ENCODE assay signal across 1 cellular context in the genomic region with DNA sequence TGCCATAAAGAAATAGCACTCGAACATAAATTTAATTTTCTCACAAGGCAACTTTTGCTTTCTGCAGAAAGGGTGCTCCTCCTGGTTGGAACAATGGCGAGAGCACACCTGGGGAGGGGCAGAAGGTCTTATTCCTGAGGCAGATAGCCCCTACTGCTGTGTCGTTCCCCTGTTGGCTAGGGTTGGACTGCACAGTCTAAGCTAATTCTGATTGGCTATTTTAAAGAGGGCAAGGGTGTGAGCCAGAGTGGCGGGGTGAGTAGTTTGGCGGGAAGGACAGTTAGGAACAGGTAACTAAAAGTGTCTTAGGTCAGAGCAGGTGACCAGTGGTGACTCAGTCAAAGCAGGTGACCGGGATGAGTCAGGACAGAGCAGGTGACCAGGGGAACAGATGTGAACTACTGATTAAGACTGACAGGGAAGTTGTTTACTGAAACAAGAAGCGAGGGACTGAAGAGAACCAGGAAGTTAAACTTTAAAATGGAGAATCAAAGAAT.
TF ChIP-seq lines count a peak whose summit lies in the region.

No MANE protein-coding gene starts in this region.

TF ChIP-seq in K562, 482 proteins besides CTCF, POLR2A, EP300 and RAD21 (continued from another document and continues in another):
- TF ChIP-seq, protein P1, sequence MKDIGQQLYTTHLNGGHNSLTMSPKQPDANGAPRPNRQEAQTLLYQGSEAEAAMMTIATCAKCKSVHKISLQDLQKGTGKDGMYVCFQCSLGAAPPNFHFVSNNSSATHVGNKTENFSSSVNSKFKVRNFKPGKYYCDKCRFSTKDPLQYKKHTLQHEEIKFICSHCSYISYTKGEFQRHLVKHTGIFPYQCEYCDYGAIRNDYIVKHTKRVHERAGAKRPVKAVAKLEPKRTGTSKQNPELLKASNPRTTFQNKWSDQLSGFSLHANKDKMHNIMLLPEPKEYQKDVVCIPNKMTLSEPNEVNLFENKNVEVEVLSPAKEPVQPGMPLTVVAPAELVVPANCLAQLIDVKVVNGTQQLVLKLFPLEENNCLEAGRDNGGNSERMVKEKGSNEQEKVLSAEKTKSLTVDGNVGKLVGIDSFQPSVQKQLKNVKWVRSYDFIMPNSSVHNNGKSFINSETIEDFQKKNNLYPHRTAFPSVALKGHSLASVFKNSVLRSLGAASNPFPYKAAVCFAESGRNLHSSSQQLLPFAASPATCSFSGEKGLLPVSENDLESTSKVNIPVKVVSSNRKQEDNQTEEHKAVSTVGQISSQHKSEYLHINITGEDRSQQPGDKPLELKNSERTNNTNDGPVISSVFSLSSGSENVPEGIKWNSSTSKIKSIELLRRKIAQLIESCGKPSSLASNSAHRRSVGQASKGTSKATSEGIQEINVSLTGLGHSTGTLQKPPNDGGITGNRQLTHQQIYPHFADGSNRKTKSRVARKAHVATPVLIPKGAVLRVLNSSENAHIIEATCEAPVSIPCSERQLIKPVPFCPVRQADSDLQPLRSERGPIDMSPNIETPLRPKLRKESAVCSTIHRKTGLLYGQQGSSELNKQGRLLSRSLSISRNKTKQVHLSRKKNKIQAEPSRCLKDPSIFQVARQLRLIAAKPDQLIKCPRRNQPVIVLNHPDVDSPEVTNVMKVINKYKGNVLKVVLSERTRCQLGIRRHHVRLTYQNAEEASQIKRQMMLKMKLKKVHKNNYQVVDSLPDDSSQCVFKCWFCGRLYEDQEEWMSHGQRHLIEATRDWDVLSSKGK (CRISPR knock-in tag; IDR thresholded peaks at IDR 0.05), result no peak
- no peak for TF ChIP-seq RBM17 (IDR thresholded peaks at IDR 0.05; ENCODE audit: borderline replicate concordance, low read depth, low read length)
- TF ChIP-seq, protein P2, sequence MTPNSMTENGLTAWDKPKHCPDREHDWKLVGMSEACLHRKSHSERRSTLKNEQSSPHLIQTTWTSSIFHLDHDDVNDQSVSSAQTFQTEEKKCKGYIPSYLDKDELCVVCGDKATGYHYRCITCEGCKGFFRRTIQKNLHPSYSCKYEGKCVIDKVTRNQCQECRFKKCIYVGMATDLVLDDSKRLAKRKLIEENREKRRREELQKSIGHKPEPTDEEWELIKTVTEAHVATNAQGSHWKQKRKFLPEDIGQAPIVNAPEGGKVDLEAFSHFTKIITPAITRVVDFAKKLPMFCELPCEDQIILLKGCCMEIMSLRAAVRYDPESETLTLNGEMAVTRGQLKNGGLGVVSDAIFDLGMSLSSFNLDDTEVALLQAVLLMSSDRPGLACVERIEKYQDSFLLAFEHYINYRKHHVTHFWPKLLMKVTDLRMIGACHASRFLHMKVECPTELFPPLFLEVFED (CRISPR knock-in tag; conservative IDR thresholded peaks at IDR 0.05), result no peak
- TF ChIP-seq RCOR1 (IDR thresholded peaks at IDR 0.05; ENCODE audit: borderline replicate concordance in 1 of 2, low read depth in 2 of 2, low read length in 2 of 2), result no peak
- TF ChIP-seq, protein P3, sequence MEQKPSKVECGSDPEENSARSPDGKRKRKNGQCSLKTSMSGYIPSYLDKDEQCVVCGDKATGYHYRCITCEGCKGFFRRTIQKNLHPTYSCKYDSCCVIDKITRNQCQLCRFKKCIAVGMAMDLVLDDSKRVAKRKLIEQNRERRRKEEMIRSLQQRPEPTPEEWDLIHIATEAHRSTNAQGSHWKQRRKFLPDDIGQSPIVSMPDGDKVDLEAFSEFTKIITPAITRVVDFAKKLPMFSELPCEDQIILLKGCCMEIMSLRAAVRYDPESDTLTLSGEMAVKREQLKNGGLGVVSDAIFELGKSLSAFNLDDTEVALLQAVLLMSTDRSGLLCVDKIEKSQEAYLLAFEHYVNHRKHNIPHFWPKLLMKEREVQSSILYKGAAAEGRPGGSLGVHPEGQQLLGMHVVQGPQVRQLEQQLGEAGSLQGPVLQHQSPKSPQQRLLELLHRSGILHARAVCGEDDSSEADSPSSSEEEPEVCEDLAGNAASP (IDR thresholded peaks at IDR 0.05), result no peak
- TF ChIP-seq CBFA2T3 (IDR thresholded peaks at IDR 0.05), result peak; percentile 77
- no peak for TF ChIP-seq ARID2 (IDR thresholded peaks at IDR 0.05)
- peak; percentile 55 for TF ChIP-seq NR2C1 (IDR thresholded peaks at IDR 0.05)
- TF ChIP-seq NR2C1 (tag; IDR thresholded peaks at IDR 0.05), result peak; percentile 46
- no peak for TF ChIP-seq GABPB2 (CRISPR knock-in tag; conservative IDR thresholded peaks at IDR 0.05)
- TF ChIP-seq, protein P4, sequence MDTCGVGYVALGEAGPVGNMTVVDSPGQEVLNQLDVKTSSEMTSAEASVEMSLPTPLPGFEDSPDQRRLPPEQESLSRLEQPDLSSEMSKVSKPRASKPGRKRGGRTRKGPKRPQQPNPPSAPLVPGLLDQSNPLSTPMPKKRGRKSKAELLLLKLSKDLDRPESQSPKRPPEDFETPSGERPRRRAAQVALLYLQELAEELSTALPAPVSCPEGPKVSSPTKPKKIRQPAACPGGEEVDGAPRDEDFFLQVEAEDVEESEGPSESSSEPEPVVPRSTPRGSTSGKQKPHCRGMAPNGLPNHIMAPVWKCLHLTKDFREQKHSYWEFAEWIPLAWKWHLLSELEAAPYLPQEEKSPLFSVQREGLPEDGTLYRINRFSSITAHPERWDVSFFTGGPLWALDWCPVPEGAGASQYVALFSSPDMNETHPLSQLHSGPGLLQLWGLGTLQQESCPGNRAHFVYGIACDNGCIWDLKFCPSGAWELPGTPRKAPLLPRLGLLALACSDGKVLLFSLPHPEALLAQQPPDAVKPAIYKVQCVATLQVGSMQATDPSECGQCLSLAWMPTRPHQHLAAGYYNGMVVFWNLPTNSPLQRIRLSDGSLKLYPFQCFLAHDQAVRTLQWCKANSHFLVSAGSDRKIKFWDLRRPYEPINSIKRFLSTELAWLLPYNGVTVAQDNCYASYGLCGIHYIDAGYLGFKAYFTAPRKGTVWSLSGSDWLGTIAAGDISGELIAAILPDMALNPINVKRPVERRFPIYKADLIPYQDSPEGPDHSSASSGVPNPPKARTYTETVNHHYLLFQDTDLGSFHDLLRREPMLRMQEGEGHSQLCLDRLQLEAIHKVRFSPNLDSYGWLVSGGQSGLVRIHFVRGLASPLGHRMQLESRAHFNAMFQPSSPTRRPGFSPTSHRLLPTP (IDR thresholded peaks at IDR 0.05; ENCODE audit: borderline replicate concordance, extremely low read depth, insufficient read length), result no peak
- no peak for TF ChIP-seq PTBP1 (IDR thresholded peaks at IDR 0.05; ENCODE audit: low read depth, low read length)
- no peak for TF ChIP-seq YBX1 (IDR thresholded peaks at IDR 0.05)
- TF ChIP-seq, protein P5, sequence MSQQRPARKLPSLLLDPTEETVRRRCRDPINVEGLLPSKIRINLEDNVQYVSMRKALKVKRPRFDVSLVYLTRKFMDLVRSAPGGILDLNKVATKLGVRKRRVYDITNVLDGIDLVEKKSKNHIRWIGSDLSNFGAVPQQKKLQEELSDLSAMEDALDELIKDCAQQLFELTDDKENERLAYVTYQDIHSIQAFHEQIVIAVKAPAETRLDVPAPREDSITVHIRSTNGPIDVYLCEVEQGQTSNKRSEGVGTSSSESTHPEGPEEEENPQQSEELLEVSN (IDR thresholded peaks at IDR 0.05; ENCODE audit: borderline replicate concordance in 1 of 2, extremely low read depth in 1 of 2, insufficient read depth in 1 of 2, insufficient read length in 1 of 2, low read depth in 1 of 2, low read length in 1 of 2, poor library complexity in 1 of 2, severe bottlenecking in 1 of 2), result no peak
- TF ChIP-seq, protein P6, sequence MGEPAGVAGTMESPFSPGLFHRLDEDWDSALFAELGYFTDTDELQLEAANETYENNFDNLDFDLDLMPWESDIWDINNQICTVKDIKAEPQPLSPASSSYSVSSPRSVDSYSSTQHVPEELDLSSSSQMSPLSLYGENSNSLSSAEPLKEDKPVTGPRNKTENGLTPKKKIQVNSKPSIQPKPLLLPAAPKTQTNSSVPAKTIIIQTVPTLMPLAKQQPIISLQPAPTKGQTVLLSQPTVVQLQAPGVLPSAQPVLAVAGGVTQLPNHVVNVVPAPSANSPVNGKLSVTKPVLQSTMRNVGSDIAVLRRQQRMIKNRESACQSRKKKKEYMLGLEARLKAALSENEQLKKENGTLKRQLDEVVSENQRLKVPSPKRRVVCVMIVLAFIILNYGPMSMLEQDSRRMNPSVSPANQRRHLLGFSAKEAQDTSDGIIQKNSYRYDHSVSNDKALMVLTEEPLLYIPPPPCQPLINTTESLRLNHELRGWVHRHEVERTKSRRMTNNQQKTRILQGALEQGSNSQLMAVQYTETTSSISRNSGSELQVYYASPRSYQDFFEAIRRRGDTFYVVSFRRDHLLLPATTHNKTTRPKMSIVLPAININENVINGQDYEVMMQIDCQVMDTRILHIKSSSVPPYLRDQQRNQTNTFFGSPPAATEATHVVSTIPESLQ (CRISPR knock-in tag; IDR thresholded peaks at IDR 0.05), result no peak
- TF ChIP-seq L3MBTL2 (IDR thresholded peaks at IDR 0.05), result peak; percentile 69
- no peak for TF ChIP-seq NELFE (IDR thresholded peaks at IDR 0.05; ENCODE audit: insufficient read depth, insufficient read length)
- no peak for TF ChIP-seq ZNF507 (tag; conservative IDR thresholded peaks at IDR 0.05)
- TF ChIP-seq POU5F1 (IDR thresholded peaks at IDR 0.05; ENCODE audit: borderline replicate concordance, low read depth, low read length, partially characterized antibody), result no peak
- TF ChIP-seq MECOM (CRISPR knock-in tag; IDR thresholded peaks at IDR 0.05), result peak; percentile 26; the same call in 1 of the 2 replicates
- no peak for TF ChIP-seq ERF (CRISPR knock-in tag; IDR thresholded peaks at IDR 0.05)
- TF ChIP-seq CSDE1 (IDR thresholded peaks at IDR 0.05), result no peak
- TF ChIP-seq SP2 (IDR thresholded peaks at IDR 0.05; ENCODE audit: extremely low read depth, low read depth, low read length, poor library complexity, severe bottlenecking), result no peak
- TF ChIP-seq GTF2F1 (IDR thresholded peaks at IDR 0.05; ENCODE audit: low read depth, low read length), result no peak
- no peak for TF ChIP-seq HMGN3 (IDR thresholded peaks at IDR 0.05; ENCODE audit: borderline replicate concordance, extremely low read depth, insufficient read length, low read depth, low read length)
- TF ChIP-seq, protein P7, sequence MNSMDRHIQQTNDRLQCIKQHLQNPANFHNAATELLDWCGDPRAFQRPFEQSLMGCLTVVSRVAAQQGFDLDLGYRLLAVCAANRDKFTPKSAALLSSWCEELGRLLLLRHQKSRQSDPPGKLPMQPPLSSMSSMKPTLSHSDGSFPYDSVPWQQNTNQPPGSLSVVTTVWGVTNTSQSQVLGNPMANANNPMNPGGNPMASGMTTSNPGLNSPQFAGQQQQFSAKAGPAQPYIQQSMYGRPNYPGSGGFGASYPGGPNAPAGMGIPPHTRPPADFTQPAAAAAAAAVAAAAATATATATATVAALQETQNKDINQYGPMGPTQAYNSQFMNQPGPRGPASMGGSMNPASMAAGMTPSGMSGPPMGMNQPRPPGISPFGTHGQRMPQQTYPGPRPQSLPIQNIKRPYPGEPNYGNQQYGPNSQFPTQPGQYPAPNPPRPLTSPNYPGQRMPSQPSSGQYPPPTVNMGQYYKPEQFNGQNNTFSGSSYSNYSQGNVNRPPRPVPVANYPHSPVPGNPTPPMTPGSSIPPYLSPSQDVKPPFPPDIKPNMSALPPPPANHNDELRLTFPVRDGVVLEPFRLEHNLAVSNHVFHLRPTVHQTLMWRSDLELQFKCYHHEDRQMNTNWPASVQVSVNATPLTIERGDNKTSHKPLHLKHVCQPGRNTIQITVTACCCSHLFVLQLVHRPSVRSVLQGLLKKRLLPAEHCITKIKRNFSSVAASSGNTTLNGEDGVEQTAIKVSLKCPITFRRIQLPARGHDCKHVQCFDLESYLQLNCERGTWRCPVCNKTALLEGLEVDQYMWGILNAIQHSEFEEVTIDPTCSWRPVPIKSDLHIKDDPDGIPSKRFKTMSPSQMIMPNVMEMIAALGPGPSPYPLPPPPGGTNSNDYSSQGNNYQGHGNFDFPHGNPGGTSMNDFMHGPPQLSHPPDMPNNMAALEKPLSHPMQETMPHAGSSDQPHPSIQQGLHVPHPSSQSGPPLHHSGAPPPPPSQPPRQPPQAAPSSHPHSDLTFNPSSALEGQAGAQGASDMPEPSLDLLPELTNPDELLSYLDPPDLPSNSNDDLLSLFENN (IDR thresholded peaks at IDR 0.05; ENCODE audit: low read depth in 2 of 2, low read length in 2 of 2), result no peak
- TF ChIP-seq, protein P8, sequence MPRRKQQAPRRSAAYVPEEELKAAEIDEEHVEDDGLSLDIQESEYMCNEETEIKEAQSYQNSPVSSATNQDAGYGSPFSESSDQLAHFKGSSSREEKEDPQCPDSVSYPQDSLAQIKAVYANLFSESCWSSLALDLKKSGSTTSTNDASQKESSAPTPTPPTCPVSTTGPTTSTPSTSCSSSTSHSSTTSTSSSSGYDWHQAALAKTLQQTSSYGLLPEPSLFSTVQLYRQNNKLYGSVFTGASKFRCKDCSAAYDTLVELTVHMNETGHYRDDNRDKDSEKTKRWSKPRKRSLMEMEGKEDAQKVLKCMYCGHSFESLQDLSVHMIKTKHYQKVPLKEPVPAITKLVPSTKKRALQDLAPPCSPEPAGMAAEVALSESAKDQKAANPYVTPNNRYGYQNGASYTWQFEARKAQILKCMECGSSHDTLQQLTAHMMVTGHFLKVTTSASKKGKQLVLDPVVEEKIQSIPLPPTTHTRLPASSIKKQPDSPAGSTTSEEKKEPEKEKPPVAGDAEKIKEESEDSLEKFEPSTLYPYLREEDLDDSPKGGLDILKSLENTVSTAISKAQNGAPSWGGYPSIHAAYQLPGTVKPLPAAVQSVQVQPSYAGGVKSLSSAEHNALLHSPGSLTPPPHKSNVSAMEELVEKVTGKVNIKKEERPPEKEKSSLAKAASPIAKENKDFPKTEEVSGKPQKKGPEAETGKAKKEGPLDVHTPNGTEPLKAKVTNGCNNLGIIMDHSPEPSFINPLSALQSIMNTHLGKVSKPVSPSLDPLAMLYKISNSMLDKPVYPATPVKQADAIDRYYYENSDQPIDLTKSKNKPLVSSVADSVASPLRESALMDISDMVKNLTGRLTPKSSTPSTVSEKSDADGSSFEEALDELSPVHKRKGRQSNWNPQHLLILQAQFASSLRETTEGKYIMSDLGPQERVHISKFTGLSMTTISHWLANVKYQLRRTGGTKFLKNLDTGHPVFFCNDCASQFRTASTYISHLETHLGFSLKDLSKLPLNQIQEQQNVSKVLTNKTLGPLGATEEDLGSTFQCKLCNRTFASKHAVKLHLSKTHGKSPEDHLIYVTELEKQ (CRISPR knock-in tag; IDR thresholded peaks at IDR 0.05), result no peak
- no peak for TF ChIP-seq U2AF2 (optimal IDR thresholded peaks at IDR 0.05; ENCODE audit: low read depth, low read length)
- no peak for TF ChIP-seq GATAD2A (IDR thresholded peaks at IDR 0.05)
- TF ChIP-seq, protein P9, sequence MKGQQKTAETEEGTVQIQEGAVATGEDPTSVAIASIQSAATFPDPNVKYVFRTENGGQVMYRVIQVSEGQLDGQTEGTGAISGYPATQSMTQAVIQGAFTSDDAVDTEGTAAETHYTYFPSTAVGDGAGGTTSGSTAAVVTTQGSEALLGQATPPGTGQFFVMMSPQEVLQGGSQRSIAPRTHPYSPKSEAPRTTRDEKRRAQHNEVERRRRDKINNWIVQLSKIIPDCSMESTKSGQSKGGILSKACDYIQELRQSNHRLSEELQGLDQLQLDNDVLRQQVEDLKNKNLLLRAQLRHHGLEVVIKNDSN (CRISPR knock-in tag; IDR thresholded peaks at IDR 0.05), result peak; percentile 72
- TF ChIP-seq ZNF561 (CRISPR knock-in tag; conservative IDR thresholded peaks at IDR 0.05), result peak; percentile 81
- peak; percentile 77; the same call in 1 of the 2 replicates for TF ChIP-seq CBX1 (IDR thresholded peaks at IDR 0.05; ENCODE audit: low read depth)
